ENCODE assay signal across 14 cellular contexts in the genomic region with DNA sequence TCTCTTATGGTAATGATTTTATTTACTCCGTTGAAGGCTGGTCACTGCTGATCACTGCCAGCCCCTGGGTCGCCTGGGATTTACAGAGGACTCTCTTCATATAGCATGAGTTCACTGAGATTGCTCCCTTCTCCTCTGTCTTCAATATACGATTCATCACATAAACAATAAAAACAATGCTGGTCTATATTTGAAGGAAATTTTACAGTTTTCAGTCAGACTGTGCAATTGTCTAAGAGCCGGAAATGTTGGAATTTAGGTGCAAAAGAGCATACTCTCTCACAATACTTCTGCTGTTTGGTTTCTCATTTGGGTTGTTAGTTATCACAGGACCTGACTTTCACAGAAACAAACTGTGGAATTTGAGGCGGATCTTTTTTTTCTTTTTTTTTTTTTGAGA.
DNase-seq lines count a peak whose midpoint lies in the region; TF ChIP-seq lines count a peak whose summit lies in the region.
"Had no signal": no experiment of that assay in that cellular context is flagged by ENCODE, and none has a peak within 500 bp of the region (broad histone marks: within the 10 kb centered on the region; RNA-seq: fewer than 3 reads in every experiment).

No MANE protein-coding gene starts in this region.

- H3K36me3 Mint-ChIP-seq in neural crest cell (ENCODE audit: low read depth) (no peaks in the 10 kb centered on the region), mesothelial cell of epicardium (no peaks in the 10 kb centered on the region)

- DNase-seq in NCI-H1694 treated with DMSO at 0.1 percent for 48 hours (lab: John Stamatoyannopoulos, UW) (peak; percentile 32), NCI-H1694 (lab: John Stamatoyannopoulos, UW) (no peak), dorsolateral prefrontal cortex (no peak), neural crest cell (ENCODE audit: low read depth, low spot score) (no peak), occipital lobe (lab: John Stamatoyannopoulos, UW) (no peak), coronary artery (ENCODE audit: low spot score) (no peak), mesothelial cell of epicardium (ENCODE audit: low spot score in 2 of 2, unreplicated experiment in 2 of 2) (no peak)
- DNase-seq: 8988T, DMS 273 treated with DMSO at 0.1 percent for 48 hours, HCEC 1CT, Karpas-422, NCI-H2107 had no signal

- H3K9me3 Mint-ChIP-seq in neural crest cell (no peaks in the 10 kb centered on the region), mesothelial cell of epicardium (no peaks in the 10 kb centered on the region)

- intact Hi-C loops in dorsolateral prefrontal cortex (cut with DNase I): no loop called here

- H3K4me3 ChIP-seq in dorsolateral prefrontal cortex (peak overlapping the region in 19 of 59 donors; percentile 1 to 47 (median 18)), coronary artery (no peak overlapping the region)
- H3K4me3 ChIP-seq: BLaER1 had no signal

- H3K27me3 ChIP-seq in dorsolateral prefrontal cortex: no peaks in the 10 kb centered on the region
- H3K27me3 ChIP-seq: BLaER1 had no signal

- H3K27ac ChIP-seq in dorsolateral prefrontal cortex (peak overlapping the region in 54 of 59 donors; percentile 12 to 89 (median 76)), temporal lobe (ENCODE audit: low read depth, low read length) (peak overlapping the region; percentile 76), coronary artery (no peak overlapping the region)
- H3K27ac ChIP-seq: BLaER1 had no signal

- H3K4me3 Mint-ChIP-seq in neural crest cell (peak overlapping the region; percentile 35), mesothelial cell of epicardium (no peak overlapping the region)

- peaks cover 19% of the 10 kb centered on the region for H3K4me1 Mint-ChIP-seq in neural crest cell
- no peaks in the 10 kb centered on the region for H3K4me1 Mint-ChIP-seq in mesothelial cell of epicardium

- no peak for TF ChIP-seq CTCF in dorsolateral prefrontal cortex (IDR thresholded peaks at IDR 0.05 in 54 of 56, conservative IDR thresholded peaks at IDR 0.05 in 2 of 56; ENCODE audit: low read depth in 1 of 56, partially characterized antibody in 56 of 56)
- no peak for TF ChIP-seq CTCF in neural crest cell (conservative IDR thresholded peaks at IDR 0.05)
- no peak for TF ChIP-seq CTCF in coronary artery (IDR thresholded peaks at IDR 0.05)
- TF ChIP-seq CTCF in mesothelial cell of epicardium (IDR thresholded peaks at IDR 0.05; ENCODE audit: unreplicated experiment): no peak

- H3K27ac Mint-ChIP-seq in neural crest cell (ENCODE audit: unreplicated experiment): peak overlapping the region; percentile 73
- H3K27ac Mint-ChIP-seq in mesothelial cell of epicardium: no peak overlapping the region

- H3K27me3 Mint-ChIP-seq in neural crest cell (ENCODE audit: low read depth) (no peaks in the 10 kb centered on the region), mesothelial cell of epicardium (ENCODE audit: low read depth) (no peaks in the 10 kb centered on the region)

Comparison
In these comparisons a context has a peak if more than half of its experiments do, and no peak if none do; other contexts are left out.
1. H3K27ac ChIP-seq: peak in dorsolateral prefrontal cortex (54 of 59) and temporal lobe (single experiment); none in coronary artery (0 of 2).